ENCODE assay signal across 11 cellular contexts in the genomic region with DNA sequence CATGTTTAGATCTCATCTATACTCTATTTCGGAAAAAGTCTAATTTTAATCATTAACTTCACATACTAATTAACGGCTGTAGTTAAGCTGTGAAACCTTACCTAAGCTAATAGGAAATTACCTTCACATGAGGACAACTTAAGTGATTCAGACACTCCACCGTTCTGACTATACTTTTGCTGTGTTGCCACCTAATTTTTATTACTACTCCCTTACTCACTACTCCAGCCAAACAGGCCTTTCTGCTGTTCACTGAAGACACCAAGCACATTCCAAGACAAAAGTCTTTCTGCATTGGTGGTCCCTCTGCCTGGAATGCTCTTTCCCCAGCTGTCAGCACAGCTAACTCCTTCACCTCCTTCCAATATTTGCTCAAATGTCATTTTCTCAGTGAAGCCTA. TPM values are rescaled to one million over a fixed set of nuclear protein-coding genes. Genes with fewer than 3 reads are reported as not detected.
DNase-seq lines count a peak whose midpoint lies in the region; ATAC-seq and TF ChIP-seq lines count a peak whose summit lies in the region.
"Had no signal": no experiment of that assay in that cellular context is flagged by ENCODE, and none has a peak within 500 bp of the region (broad histone marks: within the 10 kb centered on the region; RNA-seq: fewer than 3 reads in every experiment).

No MANE protein-coding gene starts in this region.

- peaks cover 8% of the 10 kb centered on the region for H3K36me3 ChIP-seq in CD4-positive, alpha-beta memory T cell (ENCODE audit: insufficient read depth, low read length)
- H3K36me3 ChIP-seq in Loucy (ENCODE audit: insufficient read depth, low read length): peaks cover 13% of the 10 kb centered on the region; the same call in 1 of the 2 replicates
- H3K36me3 ChIP-seq in ectodermal cell (ENCODE audit: control insufficient read depth, insufficient read depth, low read length): peaks cover 9% of the 10 kb centered on the region

- H3K27ac Mint-ChIP-seq in CD4-positive, alpha-beta memory T cell: peak overlapping the region in 5 of 7 donors; percentile 3 to 95 (median 94)
- peak overlapping the region; percentile 80 to 84 for H3K27ac Mint-ChIP-seq in natural killer cell

- POLR2A ChIA-PET in CD4-positive, alpha-beta memory T cell (lab: Charles Lee; ENCODE audit: partially characterized antibody): interaction anchor here (1.1 kb wide), 1 partner anchor 41 kb away, joined by 3 read pairs; no protein-coding TSS in a partner anchor

- peaks cover 26% of the 10 kb centered on the region for H3K79me2 ChIP-seq in Loucy (ENCODE audit: insufficient read depth, low read length)

- peaks cover 7 to 12% of the 10 kb centered on the region in 2 donors for H3K27me3 Mint-ChIP-seq in CD4-positive, alpha-beta memory T cell
- peaks cover 8 to 16% of the 10 kb centered on the region in 2 donors for H3K27me3 Mint-ChIP-seq in natural killer cell (ENCODE audit: low read depth in 2 of 2)

- H3K4me3 Mint-ChIP-seq in CD4-positive, alpha-beta memory T cell: peak overlapping the region in 6 of 8 donors; percentile 83 to 92 (median 90)
- peak overlapping the region; percentile 86 for H3K4me3 Mint-ChIP-seq in natural killer cell

- H3K4me1 ChIP-seq in CD4-positive, alpha-beta memory T cell (ENCODE audit: insufficient read depth, low read length): peaks cover 20% of the 10 kb centered on the region
- H3K4me1 ChIP-seq in Loucy (ENCODE audit: insufficient read depth, low read length, poor library complexity, severe bottlenecking) (peaks cover 19% of the 10 kb centered on the region), ectodermal cell (ENCODE audit: control insufficient read depth, insufficient read depth, low read length) (peaks cover 5% of the 10 kb centered on the region)

- ATAC-seq in natural killer cell (no peak), GM18520 (IDR thresholded peaks at IDR 0.05; ENCODE audit: unreplicated experiment) (no peak)
- ATAC-seq: mucosa of descending colon had no signal

- DNase-seq in CD4-positive, alpha-beta memory T cell: no peak
- DNase-seq in natural killer cell (no peak), NCI-H524 treated with DMSO at 0.1 percent for 48 hours (lab: John Stamatoyannopoulos, UW) (no peak), NCI-H146 treated with DMSO at 0.1 percent for 48 hours (lab: John Stamatoyannopoulos, UW; ENCODE audit: unreplicated experiment) (no peak), HuH-7 (ENCODE audit: low spot score) (no peak)
- DNase-seq: activated gamma-delta T cell treated with Interleukin-2 at 50 U/mL for 16 hours, mucosa of descending colon, NCI-H526 treated with DMSO at 0.1 percent for 48 hours had no signal

- peak overlapping the region; percentile 78 for H3K27ac ChIP-seq in CD4-positive, alpha-beta memory T cell (ENCODE audit: low read depth, low read length)
- H3K27ac ChIP-seq in ectodermal cell (ENCODE audit: insufficient read depth, low read depth, low read length, poor library complexity, severe bottlenecking): no peak overlapping the region

- H3K4me2 ChIP-seq in Loucy (ENCODE audit: low read depth, low read length, poor library complexity, severe bottlenecking): peak overlapping the region; percentile 100

- no peaks in the 10 kb centered on the region for H3K9me3 ChIP-seq in CD4-positive, alpha-beta memory T cell (ENCODE audit: control insufficient read depth in 1 of 2, low read length in 2 of 2)
- H3K9me3 ChIP-seq in Loucy (ENCODE audit: insufficient read depth, low read depth, low read length) (no peaks in the 10 kb centered on the region), ectodermal cell (ENCODE audit: control insufficient read depth, low read length) (no peaks in the 10 kb centered on the region)
- H3K9me3 ChIP-seq: mucosa of descending colon had no signal

- peak overlapping the region in 1 of 2 donors; percentile 93 for H3K4me3 ChIP-seq in CD4-positive, alpha-beta memory T cell (ENCODE audit: low read length in 2 of 2)
- H3K4me3 ChIP-seq in Loucy (ENCODE audit: low read length, poor library complexity, severe bottlenecking) (peak overlapping the region; percentile 94), ectodermal cell (ENCODE audit: insufficient read depth, low read depth, low read length) (peak overlapping the region; percentile 82)

- TF ChIP-seq CTCF in Loucy (conservative IDR thresholded peaks at IDR 0.05; ENCODE audit: low read length) (no peak), natural killer cell (IDR thresholded peaks at IDR 0.05) (no peak)

- peaks cover 19 to 44% (median 23%) of the 10 kb centered on the region in 4 donors for H3K4me1 Mint-ChIP-seq in CD4-positive, alpha-beta memory T cell
- H3K4me1 Mint-ChIP-seq in natural killer cell: peaks cover 47 to 55% of the 10 kb centered on the region in 2 donors

- no peak overlapping the region for H2AFZ ChIP-seq in Loucy (ENCODE audit: low read length)

- peaks cover 22% of the 10 kb centered on the region for H4K20me1 ChIP-seq in Loucy (ENCODE audit: insufficient read depth, low read length, poor library complexity, severe bottlenecking)

- peaks cover 44 to 46% of the 10 kb centered on the region in 2 donors for H3K36me3 Mint-ChIP-seq in CD4-positive, alpha-beta memory T cell
- peaks cover 37% of the 10 kb centered on the region for H3K36me3 Mint-ChIP-seq in natural killer cell

- intact Hi-C loops in CD4-positive, alpha-beta memory T cell (cut with micrococcal nuclease): loop anchor here (5.0 kb wide), 1 partner anchor 279 kb away; no protein-coding TSS in a partner anchor
- intact Hi-C loops in natural killer cell (cut with micrococcal nuclease): loop anchor here (2.0 kb wide), 1 partner anchor 29 kb away; no protein-coding TSS in a partner anchor

- CTCF ChIA-PET in CD4-positive, alpha-beta memory T cell (lab: Charles Lee; ENCODE audit: partially characterized antibody): no interaction called here

- peaks cover 0 to 15% (median 7%) of the 10 kb centered on the region in 8 donors for H3K9me3 Mint-ChIP-seq in CD4-positive, alpha-beta memory T cell
- H3K9me3 Mint-ChIP-seq in natural killer cell: no peaks in the 10 kb centered on the region

- H3K27me3 ChIP-seq in CD4-positive, alpha-beta memory T cell (ENCODE audit: insufficient read depth, low read length): no peaks in the 10 kb centered on the region
- H3K27me3 ChIP-seq in Loucy (ENCODE audit: insufficient read depth, low read length, poor library complexity, severe bottlenecking): no peaks in the 10 kb centered on the region
- H3K27me3 ChIP-seq in ectodermal cell (ENCODE audit: control insufficient read depth, insufficient read depth, low read length, poor library complexity, severe bottlenecking): no peaks in the 10 kb centered on the region

- H3F3A ChIP-seq in Loucy (ENCODE audit: low read depth): no peaks in the 10 kb centered on the region

- H3K9me2 ChIP-seq in Loucy (replicated peaks; ENCODE audit: low read depth, low read length): no peaks in the 10 kb centered on the region

- 92 to 96% methylated on average over 3 of the region's 3 CpGs for WGBS in ectodermal cell, 2 experiments

- peak overlapping the region; percentile 88 for H3K9ac ChIP-seq in Loucy (ENCODE audit: low read depth, low read length, poor library complexity, severe bottlenecking)

RNA-seq across cellular contexts. Expression of a gene that starts 1.3 kb away (rescaled TPM):
- 10 to 100 TPM; 27.3 to 28.5 TPM for total RNA-seq in CD4-positive, alpha-beta memory T cell
- polyA plus RNA-seq in CD4-positive, alpha-beta memory T cell: 10 to 100 TPM; 16.6 to 26.4 TPM
- polyA plus RNA-seq in ectodermal cell (2013, experiment 1 of 4): 27.8 TPM
- polyA plus RNA-seq in ectodermal cell (2013, experiment 2 of 4): 25.4 TPM
- polyA plus RNA-seq in ectodermal cell (2013, experiment 3 of 4): 20.1 TPM
- 23.1 TPM for polyA plus RNA-seq in ectodermal cell (2013, experiment 4 of 4)
- 10 to 100 TPM; 18.1 to 37.2 (median 23.1) TPM for total RNA-seq in natural killer cell

RNA-seq across cellular contexts. Expression of a gene that starts 57.4 kb away (rescaled TPM):
- not detected for total RNA-seq in CD4-positive, alpha-beta memory T cell
- polyA plus RNA-seq in CD4-positive, alpha-beta memory T cell: not detected
- 4.8 TPM for polyA plus RNA-seq in ectodermal cell (2013, experiment 1 of 4)
- 6.5 TPM for polyA plus RNA-seq in ectodermal cell (2013, experiment 2 of 4)
- 4.0 TPM for polyA plus RNA-seq in ectodermal cell (2013, experiment 3 of 4)
- polyA plus RNA-seq in ectodermal cell (2013, experiment 4 of 4): 4.6 TPM
- 1 to 10 TPM in 1 of 3 donors, under 1 TPM in 2; 0.43 to 1.1 (median 0.82) TPM for total RNA-seq in natural killer cell
